In genomic region chr12:113276946-113277500, GRCh38 we compare ENCODE assay signal across 19 cellular contexts. TPM values are rescaled to one million over a fixed set of nuclear protein-coding genes. Genes with fewer than 3 reads are reported as not detected.
DNase-seq lines count a peak whose midpoint lies in the region; ATAC-seq and TF ChIP-seq lines count a peak whose summit lies in the region.
"Had no signal": no experiment of that assay in that cellular context is flagged by ENCODE, and none has a peak within 500 bp of the region (broad histone marks: within the 10 kb centered on the region; RNA-seq: fewer than 3 reads in every experiment).

No MANE protein-coding gene starts in this region.

- H3K4me1 ChIP-seq in adrenal gland (replicated peaks in 1 of 2) = peaks cover 20 to 22% of the 10 kb centered on the region in 2 donors
- peaks cover 13% of the 10 kb centered on the region for H3K4me1 ChIP-seq in ovary (ENCODE audit: insufficient read depth)

- H3K36me3 Mint-ChIP-seq in natural killer cell treated with Interleukin-12 subunit alpha and Interleukin-12 subunit beta and Interleukin-15 and Interleukin-18, amount 100 ng/mL, for 72 hours = no peaks in the 10 kb centered on the region
- no peaks in the 10 kb centered on the region for H3K36me3 Mint-ChIP-seq in natural killer cell

- TF ChIP-seq CTCF in natural killer cell (IDR thresholded peaks at IDR 0.05) (no peak), adrenal gland (IDR thresholded peaks at IDR 0.05) (no peak), ovary (IDR thresholded peaks at IDR 0.05) (no peak)

- H3K9me3 Mint-ChIP-seq in natural killer cell treated with Interleukin-12 subunit alpha and Interleukin-12 subunit beta and Interleukin-15 and Interleukin-18, amount 100 ng/mL, for 72 hours = no peaks in the 10 kb centered on the region
- H3K9me3 Mint-ChIP-seq in natural killer cell = no peaks in the 10 kb centered on the region
- H3K9me3 Mint-ChIP-seq: CD8-positive, alpha-beta T cell; GM23338 had no signal

- H3K4me3 ChIP-seq in adrenal gland (no peak overlapping the region), ovary (no peak overlapping the region)
- H3K4me3 ChIP-seq: BLaER1 treated with 17β-estradiol and CSF1 and Interleukin-3, amounts not matched to agents 10 nM and 100 nM; GM23338; K562; PC-9 had no signal

- peak; percentile 34 to 40 for ATAC-seq in natural killer cell treated with Interleukin-12 subunit alpha and Interleukin-12 subunit beta and Interleukin-15 and Interleukin-18, amount 100 ng/mL, for 72 hours
- ATAC-seq in natural killer cell (no peak), SK-N-SH treated with all-trans-retinoic acid at 6 μM for 48 hours (no peak)
- ATAC-seq: CD8-positive, alpha-beta T cell; GM23338; HCT116; K562 had no signal

- WGBS in adrenal gland, 4 donors = 87 to 90% (median 89%) methylated on average over 9 to 10 of the region's 10 CpGs
- 94 to 97% (median 94%) methylated on average over 10 of the region's 10 CpGs for WGBS in ovary, 3 donors

- H3K27ac ChIP-seq in adrenal gland = peak overlapping the region in 3 of 5 donors; percentile 44 to 76 (median 68)
- no peak overlapping the region for H3K27ac ChIP-seq in ovary
- H3K27ac ChIP-seq: BLaER1 treated with 17β-estradiol and CSF1 and Interleukin-3, amounts not matched to agents 10 nM and 100 nM; PC-9 had no signal

- no peaks in the 10 kb centered on the region for H3K9me3 ChIP-seq in adrenal gland (replicated peaks in 1 of 3)
- no peaks in the 10 kb centered on the region for H3K9me3 ChIP-seq in ovary
- H3K9me3 ChIP-seq: BLaER1 treated with 17β-estradiol and CSF1 and Interleukin-3, amounts not matched to agents 10 nM and 100 nM had no signal

- no peak for DNase-seq in natural killer cell treated with Interleukin-12 subunit alpha and Interleukin-12 subunit beta and Interleukin-15 and Interleukin-18, amount 100 ng/mL, for 72 hours (ENCODE audit: low spot score)
- DNase-seq in natural killer cell (no peak), adrenal gland (peak in 1 of 7 donors; percentile 12), ovary (peak in 4 of 5 donors; percentile 7 to 30 (median 14)), putamen (ENCODE audit: low spot score) (no peak), NCI-H2227 (lab: John Stamatoyannopoulos, UW; ENCODE audit: unreplicated experiment) (no peak)
- DNase-seq: Calu3; CD8-positive, alpha-beta T cell; DMS53; NCI-H1105; NCI-H1694 treated with DMSO at 0.1 percent for 48 hours; NCI-H226; NCI-H524 treated with DMSO at 0.1 percent for 48 hours; PC-9 had no signal

- no peaks in the 10 kb centered on the region for H3K27me3 Mint-ChIP-seq in natural killer cell treated with Interleukin-12 subunit alpha and Interleukin-12 subunit beta and Interleukin-15 and Interleukin-18, amount 100 ng/mL, for 72 hours
- H3K27me3 Mint-ChIP-seq in natural killer cell (ENCODE audit: low read depth in 2 of 2) = no peaks in the 10 kb centered on the region

- TF ChIP-seq EP300 in ovary (IDR thresholded peaks at IDR 0.05) = no peak

- no peak overlapping the region for H3K4me3 Mint-ChIP-seq in natural killer cell treated with Interleukin-12 subunit alpha and Interleukin-12 subunit beta and Interleukin-15 and Interleukin-18, amount 100 ng/mL, for 72 hours
- no peak overlapping the region for H3K4me3 Mint-ChIP-seq in natural killer cell
- H3K4me3 Mint-ChIP-seq: CD8-positive, alpha-beta T cell; GM23338 had no signal

- no peaks in the 10 kb centered on the region for H3K4me1 Mint-ChIP-seq in natural killer cell treated with Interleukin-12 subunit alpha and Interleukin-12 subunit beta and Interleukin-15 and Interleukin-18, amount 100 ng/mL, for 72 hours (ENCODE audit: low read depth in 2 of 2)
- H3K4me1 Mint-ChIP-seq in natural killer cell = no peaks in the 10 kb centered on the region

- intact Hi-C loops in natural killer cell (cut with micrococcal nuclease) = no loop called here
- intact Hi-C loops in adrenal gland (cut with DNase I) = no loop called here
- intact Hi-C loops in ovary (cut with DNase I) = no loop called here

- H3K27ac Mint-ChIP-seq in natural killer cell treated with Interleukin-12 subunit alpha and Interleukin-12 subunit beta and Interleukin-15 and Interleukin-18, amount 100 ng/mL, for 72 hours = no peak overlapping the region
- no peak overlapping the region for H3K27ac Mint-ChIP-seq in natural killer cell
- H3K27ac Mint-ChIP-seq: CD8-positive, alpha-beta T cell had no signal

- TF ChIP-seq POLR2A in adrenal gland (IDR thresholded peaks at IDR 0.05) = no peak
- no peak for TF ChIP-seq POLR2A in ovary (IDR thresholded peaks at IDR 0.05)

- H3K36me3 ChIP-seq in adrenal gland (replicated peaks in 1 of 2) (peaks cover 0 to 78% of the 10 kb centered on the region in 2 donors), ovary (no peaks in the 10 kb centered on the region)

- H3K27me3 ChIP-seq in adrenal gland = no peaks in the 10 kb centered on the region
- H3K27me3 ChIP-seq in ovary = no peaks in the 10 kb centered on the region
- H3K27me3 ChIP-seq: BLaER1 treated with 17β-estradiol and CSF1 and Interleukin-3, amounts not matched to agents 10 nM and 100 nM had no signal

TF ChIP-seq in SK-N-SH treated with all-trans-retinoic acid at 6 μM for 48 hours, 23 proteins besides CTCF, POLR2A, EP300 and RAD21 (continues in another document):
- TF ChIP-seq ARNTL (CRISPR knock-in tag; IDR thresholded peaks at IDR 0.05; ENCODE audit: borderline replicate concordance, low read depth) (no peak), ZC3H10 (CRISPR knock-in tag; IDR thresholded peaks at IDR 0.05) (no peak), CSRNP3 (CRISPR knock-in tag; IDR thresholded peaks at IDR 0.05) (no peak), SNAI2 (CRISPR knock-in tag; IDR thresholded peaks at IDR 0.05) (no peak), ZNF8 (CRISPR knock-in tag; IDR thresholded peaks at IDR 0.05) (no peak), TOX (CRISPR knock-in tag; IDR thresholded peaks at IDR 0.05; ENCODE audit: borderline replicate concordance) (no peak), CREB5 (CRISPR knock-in tag; IDR thresholded peaks at IDR 0.05; ENCODE audit: low read depth) (no peak), ZNF565 (CRISPR knock-in tag; conservative IDR thresholded peaks at IDR 0.05; ENCODE audit: low read depth) (no peak), TSHZ2 (CRISPR knock-in tag; IDR thresholded peaks at IDR 0.05) (no peak), CSDC2 (CRISPR knock-in tag; IDR thresholded peaks at IDR 0.05) (no peak)

RNA-seq across cellular contexts. Expression of gene TPCN1, which starts 55.8 kb away (rescaled TPM):
- total RNA-seq in natural killer cell treated with Interleukin-12 subunit alpha and Interleukin-12 subunit beta and Interleukin-15 and Interleukin-18, amount 100 ng/mL, for 72 hours = 10 to 100 TPM; 14.1 to 43.6 TPM
- total RNA-seq in natural killer cell (10 to 100 TPM in 2 of 3 donors, 1 to 10 TPM in 1; 7.2 to 21.4 (median 10.7) TPM), adrenal gland (100 to 1,000 TPM in 3 of 8 donors, 10 to 100 TPM in 5; 50.4 to 144 (median 90.5) TPM), ovary (10 to 100 TPM; 29.8 to 65.6 (median 54.8) TPM)
- polyA plus RNA-seq in adrenal gland (100 to 1,000 TPM in 1 of 3 donors, 10 to 100 TPM in 2; 35.1 to 198 (median 80.6) TPM), ovary (10 to 100 TPM; 28.0 to 40.3 TPM)

RNA-seq across cellular contexts. Expression of gene SLC8B1, which starts 57.9 kb away (rescaled TPM):
- 10 to 100 TPM; 19.9 to 28.3 TPM for total RNA-seq in natural killer cell treated with Interleukin-12 subunit alpha and Interleukin-12 subunit beta and Interleukin-15 and Interleukin-18, amount 100 ng/mL, for 72 hours
- total RNA-seq in natural killer cell (10 to 100 TPM; 26.1 to 34.4 (median 31.2) TPM), adrenal gland (100 to 1,000 TPM; 125 to 286 (median 172) TPM), ovary (100 to 1,000 TPM in 3 of 7 donors, 10 to 100 TPM in 4; 36.9 to 117 (median 88.0) TPM)
- polyA plus RNA-seq in adrenal gland (100 to 1,000 TPM; 194 to 288 (median 216) TPM), ovary (10 to 100 TPM; 61.0 to 72.9 TPM)

Comparison
In these comparisons a context has a peak if more than half of its experiments do, and no peak if none do; other contexts are left out.
1. ATAC-seq: peak in natural killer cell treated with Interleukin-12 subunit alpha and Interleukin-12 subunit beta and Interleukin-15 and Interleukin-18, amount 100 ng/mL, for 72 hours (2 of 2); none in natural killer cell (0 of 3) and SK-N-SH treated with all-trans-retinoic acid at 6 μM for 48 hours (single experiment).
2. DNase-seq: peak in ovary (4 of 5); none in natural killer cell treated with Interleukin-12 subunit alpha and Interleukin-12 subunit beta and Interleukin-15 and Interleukin-18, amount 100 ng/mL, for 72 hours (single experiment), natural killer cell (single experiment), putamen (single experiment) and NCI-H2227 (single experiment).
3. H3K27ac ChIP-seq: peak in adrenal gland (3 of 5); none in ovary (0 of 2).